ENCODE assay signal across 1 cellular context in genomic region chr3:129418041-129418973, GRCh38.
A peak's percentile ranks its signal among the peaks of the same experiment; 100 is the strongest.
TF ChIP-seq lines count a peak whose summit lies in the region.

No MANE protein-coding gene starts in this region.

TF ChIP-seq in H1, 55 proteins besides CTCF, POLR2A, EP300 and RAD21:
- no peak for TF ChIP-seq SP1 (IDR thresholded peaks at IDR 0.05; ENCODE audit: low read depth, low read length)
- TF ChIP-seq POLR2AphosphoS5 (IDR thresholded peaks at IDR 0.05; ENCODE audit: low read depth, low read length): peak; percentile 63
- TF ChIP-seq CHD7 (IDR thresholded peaks at IDR 0.05; ENCODE audit: insufficient replicate concordance, low read length): no peak
